ENCODE assay signal across 1 cellular context in the genomic region with DNA sequence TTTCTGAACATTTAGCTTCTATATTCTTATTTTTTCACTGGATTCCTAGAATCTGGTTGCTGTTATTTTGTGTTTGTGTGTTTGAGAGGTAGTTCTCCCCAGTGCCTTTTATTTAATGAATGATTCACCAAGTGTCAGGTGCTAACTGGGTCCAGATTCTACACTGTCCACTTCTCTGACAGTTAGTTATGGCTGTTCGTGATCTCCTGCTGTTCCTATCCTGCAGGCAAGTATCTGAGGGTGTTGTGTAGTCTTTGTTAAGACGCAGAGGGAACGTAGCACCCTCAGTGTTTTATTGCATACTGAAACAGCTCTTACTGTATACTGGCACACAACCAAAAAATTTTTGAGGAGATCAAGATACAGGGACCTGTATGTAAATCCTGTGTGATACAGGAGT.
TF ChIP-seq lines count a peak whose summit lies in the region.

No MANE protein-coding gene starts in this region.

TF ChIP-seq in GM23338, 12 proteins besides CTCF, POLR2A, EP300 and RAD21 (continued from another document):
- TF ChIP-seq, protein P1, sequence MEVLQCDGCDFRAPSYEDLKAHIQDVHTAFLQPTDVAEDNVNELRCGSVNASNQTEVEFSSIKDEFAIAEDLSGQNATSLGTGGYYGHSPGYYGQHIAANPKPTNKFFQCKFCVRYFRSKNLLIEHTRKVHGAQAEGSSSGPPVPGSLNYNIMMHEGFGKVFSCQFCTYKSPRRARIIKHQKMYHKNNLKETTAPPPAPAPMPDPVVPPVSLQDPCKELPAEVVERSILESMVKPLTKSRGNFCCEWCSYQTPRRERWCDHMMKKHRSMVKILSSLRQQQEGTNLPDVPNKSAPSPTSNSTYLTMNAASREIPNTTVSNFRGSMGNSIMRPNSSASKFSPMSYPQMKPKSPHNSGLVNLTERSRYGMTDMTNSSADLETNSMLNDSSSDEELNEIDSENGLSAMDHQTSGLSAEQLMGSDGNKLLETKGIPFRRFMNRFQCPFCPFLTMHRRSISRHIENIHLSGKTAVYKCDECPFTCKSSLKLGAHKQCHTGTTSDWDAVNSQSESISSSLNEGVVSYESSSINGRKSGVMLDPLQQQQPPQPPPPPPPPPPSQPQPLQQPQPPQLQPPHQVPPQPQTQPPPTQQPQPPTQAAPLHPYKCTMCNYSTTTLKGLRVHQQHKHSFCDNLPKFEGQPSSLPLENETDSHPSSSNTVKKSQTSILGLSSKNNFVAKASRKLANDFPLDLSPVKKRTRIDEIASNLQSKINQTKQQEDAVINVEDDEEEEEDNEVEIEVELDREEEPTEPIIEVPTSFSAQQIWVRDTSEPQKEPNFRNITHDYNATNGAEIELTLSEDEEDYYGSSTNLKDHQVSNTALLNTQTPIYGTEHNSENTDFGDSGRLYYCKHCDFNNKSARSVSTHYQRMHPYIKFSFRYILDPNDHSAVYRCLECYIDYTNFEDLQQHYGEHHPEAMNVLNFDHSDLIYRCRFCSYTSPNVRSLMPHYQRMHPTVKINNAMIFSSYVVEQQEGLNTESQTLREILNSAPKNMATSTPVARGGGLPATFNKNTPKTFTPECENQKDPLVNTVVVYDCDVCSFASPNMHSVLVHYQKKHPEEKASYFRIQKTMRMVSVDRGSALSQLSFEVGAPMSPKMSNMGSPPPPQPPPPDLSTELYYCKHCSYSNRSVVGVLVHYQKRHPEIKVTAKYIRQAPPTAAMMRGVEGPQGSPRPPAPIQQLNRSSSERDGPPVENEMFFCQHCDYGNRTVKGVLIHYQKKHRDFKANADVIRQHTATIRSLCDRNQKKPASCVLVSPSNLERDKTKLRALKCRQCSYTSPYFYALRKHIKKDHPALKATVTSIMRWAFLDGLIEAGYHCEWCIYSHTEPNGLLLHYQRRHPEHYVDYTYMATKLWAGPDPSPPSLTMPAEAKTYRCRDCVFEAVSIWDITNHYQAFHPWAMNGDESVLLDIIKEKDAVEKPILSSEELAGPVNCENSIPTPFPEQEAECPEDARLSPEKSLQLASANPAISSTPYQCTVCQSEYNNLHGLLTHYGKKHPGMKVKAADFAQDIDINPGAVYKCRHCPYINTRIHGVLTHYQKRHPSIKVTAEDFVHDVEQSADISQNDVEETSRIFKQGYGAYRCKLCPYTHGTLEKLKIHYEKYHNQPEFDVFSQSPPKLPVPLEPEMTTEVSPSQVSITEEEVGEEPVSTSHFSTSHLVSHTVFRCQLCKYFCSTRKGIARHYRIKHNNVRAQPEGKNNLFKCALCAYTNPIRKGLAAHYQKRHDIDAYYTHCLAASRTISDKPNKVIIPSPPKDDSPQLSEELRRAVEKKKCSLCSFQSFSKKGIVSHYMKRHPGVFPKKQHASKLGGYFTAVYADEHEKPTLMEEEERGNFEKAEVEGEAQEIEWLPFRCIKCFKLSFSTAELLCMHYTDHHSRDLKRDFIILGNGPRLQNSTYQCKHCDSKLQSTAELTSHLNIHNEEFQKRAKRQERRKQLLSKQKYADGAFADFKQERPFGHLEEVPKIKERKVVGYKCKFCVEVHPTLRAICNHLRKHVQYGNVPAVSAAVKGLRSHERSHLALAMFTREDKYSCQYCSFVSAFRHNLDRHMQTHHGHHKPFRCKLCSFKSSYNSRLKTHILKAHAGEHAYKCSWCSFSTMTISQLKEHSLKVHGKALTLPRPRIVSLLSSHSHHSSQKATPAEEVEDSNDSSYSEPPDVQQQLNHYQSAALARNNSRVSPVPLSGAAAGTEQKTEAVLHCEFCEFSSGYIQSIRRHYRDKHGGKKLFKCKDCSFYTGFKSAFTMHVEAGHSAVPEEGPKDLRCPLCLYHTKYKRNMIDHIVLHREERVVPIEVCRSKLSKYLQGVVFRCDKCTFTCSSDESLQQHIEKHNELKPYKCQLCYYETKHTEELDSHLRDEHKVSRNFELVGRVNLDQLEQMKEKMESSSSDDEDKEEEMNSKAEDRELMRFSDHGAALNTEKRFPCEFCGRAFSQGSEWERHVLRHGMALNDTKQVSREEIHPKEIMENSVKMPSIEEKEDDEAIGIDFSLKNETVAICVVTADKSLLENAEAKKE (CRISPR knock-in tag; IDR thresholded peaks at IDR 0.05): no peak
- TF ChIP-seq NANOG (IDR thresholded peaks at IDR 0.05; ENCODE audit: borderline replicate concordance): no peak
- TF ChIP-seq STAT1 (IDR thresholded peaks at IDR 0.05; ENCODE audit: unreplicated experiment): no peak
- no peak for TF ChIP-seq JUNB (IDR thresholded peaks at IDR 0.05; ENCODE audit: unreplicated experiment)
- TF ChIP-seq, protein P2, sequence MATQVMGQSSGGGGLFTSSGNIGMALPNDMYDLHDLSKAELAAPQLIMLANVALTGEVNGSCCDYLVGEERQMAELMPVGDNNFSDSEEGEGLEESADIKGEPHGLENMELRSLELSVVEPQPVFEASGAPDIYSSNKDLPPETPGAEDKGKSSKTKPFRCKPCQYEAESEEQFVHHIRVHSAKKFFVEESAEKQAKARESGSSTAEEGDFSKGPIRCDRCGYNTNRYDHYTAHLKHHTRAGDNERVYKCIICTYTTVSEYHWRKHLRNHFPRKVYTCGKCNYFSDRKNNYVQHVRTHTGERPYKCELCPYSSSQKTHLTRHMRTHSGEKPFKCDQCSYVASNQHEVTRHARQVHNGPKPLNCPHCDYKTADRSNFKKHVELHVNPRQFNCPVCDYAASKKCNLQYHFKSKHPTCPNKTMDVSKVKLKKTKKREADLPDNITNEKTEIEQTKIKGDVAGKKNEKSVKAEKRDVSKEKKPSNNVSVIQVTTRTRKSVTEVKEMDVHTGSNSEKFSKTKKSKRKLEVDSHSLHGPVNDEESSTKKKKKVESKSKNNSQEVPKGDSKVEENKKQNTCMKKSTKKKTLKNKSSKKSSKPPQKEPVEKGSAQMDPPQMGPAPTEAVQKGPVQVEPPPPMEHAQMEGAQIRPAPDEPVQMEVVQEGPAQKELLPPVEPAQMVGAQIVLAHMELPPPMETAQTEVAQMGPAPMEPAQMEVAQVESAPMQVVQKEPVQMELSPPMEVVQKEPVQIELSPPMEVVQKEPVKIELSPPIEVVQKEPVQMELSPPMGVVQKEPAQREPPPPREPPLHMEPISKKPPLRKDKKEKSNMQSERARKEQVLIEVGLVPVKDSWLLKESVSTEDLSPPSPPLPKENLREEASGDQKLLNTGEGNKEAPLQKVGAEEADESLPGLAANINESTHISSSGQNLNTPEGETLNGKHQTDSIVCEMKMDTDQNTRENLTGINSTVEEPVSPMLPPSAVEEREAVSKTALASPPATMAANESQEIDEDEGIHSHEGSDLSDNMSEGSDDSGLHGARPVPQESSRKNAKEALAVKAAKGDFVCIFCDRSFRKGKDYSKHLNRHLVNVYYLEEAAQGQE (IDR thresholded peaks at IDR 0.05; ENCODE audit: unreplicated experiment): no peak
- no peak for TF ChIP-seq CREB1 (CRISPR knock-in tag; IDR thresholded peaks at IDR 0.05; ENCODE audit: low read depth)
- no peak for TF ChIP-seq EZH2phosphoT487 (IDR thresholded peaks at IDR 0.05; ENCODE audit: unreplicated experiment)
